In the genomic region with DNA sequence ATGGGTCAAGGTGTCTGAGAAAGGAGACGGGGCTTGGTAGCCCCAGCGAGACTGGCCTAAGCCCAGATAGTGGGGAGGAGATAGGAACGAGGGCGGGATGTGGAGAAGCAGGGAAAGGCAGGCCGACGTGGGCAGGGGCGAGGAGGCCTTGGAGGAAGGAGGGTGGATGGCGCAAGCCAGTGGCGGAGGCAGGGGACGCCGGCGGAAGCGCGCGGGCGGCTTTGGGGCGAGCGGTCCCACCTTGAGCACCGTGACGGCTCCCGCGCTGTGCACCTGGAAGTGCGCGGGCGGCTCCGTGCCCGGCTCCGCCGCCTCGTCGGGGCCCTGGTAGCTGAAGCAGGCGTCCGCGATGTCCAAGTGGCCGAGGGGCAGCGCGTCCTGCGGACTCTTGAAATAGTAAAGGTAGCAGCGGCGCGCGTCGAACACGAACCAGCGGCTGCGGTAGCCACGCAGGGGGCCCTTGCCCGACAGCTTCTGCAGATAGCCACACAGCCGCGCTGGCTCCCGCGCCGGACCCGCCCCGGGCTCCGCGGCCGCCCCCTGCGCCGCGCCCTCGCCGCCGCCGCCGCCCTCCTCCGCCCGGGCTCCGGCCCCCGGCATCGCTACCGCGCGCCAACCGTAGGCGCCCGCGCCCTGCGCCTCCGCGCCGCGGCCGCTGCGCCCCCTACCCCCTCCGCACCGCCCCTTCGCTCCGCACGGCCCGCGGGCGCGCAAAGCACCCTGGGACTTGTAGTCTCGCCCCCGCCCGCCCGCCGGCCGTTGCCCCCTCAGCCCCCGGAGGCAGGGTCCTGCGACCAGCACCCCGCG, we compare ENCODE assay signal across 8 cellular contexts. TPM values are rescaled to one million over a fixed set of nuclear protein-coding genes. Genes with fewer than 3 reads are reported as not detected.
DNase-seq lines count a peak whose midpoint lies in the region; ATAC-seq and TF ChIP-seq lines count a peak whose summit lies in the region.

A gene (minus strand): TSS at position 659 of the 807 bp plus-strand sequence. CDS start 59 bp downstream, at position 600.

- POLR2A ChIA-PET in Panc1 (lab: Charles Lee), result no interaction called here

- peaks cover 21% of the 10 kb centered on the region for H3K36me3 Mint-ChIP-seq in activated T-helper 2 cell treated with anti-CD3 and anti-CD28 coated beads, Interferon-gamma antibody, Interleukin-2, Interleukin-4, amounts not matched to agents 10 μg/mL and 5 μg/mL and 100 μg/mL, durations not matched to agents 14 hours and 24 hours and 36 hours (ENCODE audit: low read depth)

- peaks cover 6% of the 10 kb centered on the region for H3K79me2 ChIP-seq in neural cell (replicated peaks; ENCODE audit: insufficient read depth, low read length)

- no peaks in the 10 kb centered on the region for H3K9me2 ChIP-seq in neural cell (ENCODE audit: insufficient read depth, low read length)

- H3K4me3 Mint-ChIP-seq in activated T-helper 2 cell treated with anti-CD3 and anti-CD28 coated beads, Interferon-gamma antibody, Interleukin-2, Interleukin-4, amounts not matched to agents 10 μg/mL and 5 μg/mL and 100 μg/mL, durations not matched to agents 14 hours and 24 hours and 36 hours (ENCODE audit: low read depth), result peak within 1 kb of the TSS; percentile 97

- no peaks in the 10 kb centered on the region for H3K27me3 Mint-ChIP-seq in activated T-helper 2 cell treated with anti-CD3 and anti-CD28 coated beads, Interferon-gamma antibody, Interleukin-2, Interleukin-4, amounts not matched to agents 10 μg/mL and 5 μg/mL and 100 μg/mL, durations not matched to agents 14 hours and 24 hours and 36 hours (ENCODE audit: low read depth)

- CTCF ChIA-PET in Panc1 (lab: Charles Lee), result no interaction called here

- no peaks in the 10 kb centered on the region for H3K9me3 ChIP-seq in Panc1 (ENCODE audit: control insufficient read depth, insufficient read depth, low read depth, low read length)
- no peaks in the 10 kb centered on the region for H3K9me3 ChIP-seq in neural cell (ENCODE audit: low read length)

- TF ChIP-seq RAD21 in neural cell (conservative IDR thresholded peaks at IDR 0.05), result no peak

- no peaks in the 10 kb centered on the region for H3K9me3 Mint-ChIP-seq in activated T-helper 2 cell treated with anti-CD3 and anti-CD28 coated beads, Interferon-gamma antibody, Interleukin-2, Interleukin-4, amounts not matched to agents 10 μg/mL and 5 μg/mL and 100 μg/mL, durations not matched to agents 14 hours and 24 hours and 36 hours

- TF ChIP-seq EP300 in neural cell (conservative IDR thresholded peaks at IDR 0.05; ENCODE audit: poor library complexity, severe bottlenecking), result peak; percentile 20

- no TSS peak for BruUV-seq in Panc1 (replicated peaks; lab: Mats Ljungman, UMichigan)

- H3K4me1 Mint-ChIP-seq in activated T-helper 2 cell treated with anti-CD3 and anti-CD28 coated beads, Interferon-gamma antibody, Interleukin-2, Interleukin-4, amounts not matched to agents 10 μg/mL and 5 μg/mL and 100 μg/mL, durations not matched to agents 14 hours and 24 hours and 36 hours (ENCODE audit: low read depth), result peaks cover 40% of the 10 kb centered on the region

- peak within 1 kb of the TSS; percentile 73 for H3K9ac ChIP-seq in neural cell (ENCODE audit: low read length)

- DNase-seq in AML-193 (lab: John Stamatoyannopoulos, UW) (peak; percentile 32 to 36), Panc1 (ENCODE audit: low read depth, low spot score) (no peak), fibroblast of the aortic adventitia (ENCODE audit: low read depth) (peak; percentile 55)
- peak; percentile 63 for DNase-seq in activated T-helper 2 cell treated with anti-CD3 and anti-CD28 coated beads, Interferon-gamma antibody, Interleukin-2, Interleukin-4, amounts not matched to agents 10 μg/mL and 5 μg/mL and 100 μg/mL, durations not matched to agents 14 hours and 24 hours and 36 hours (ENCODE audit: low spot score)

- H3K4me3 ChIP-seq in Panc1 (ENCODE audit: low read depth in 2 of 2, low read length in 2 of 2), result peak within 1 kb of the TSS; percentile 67 to 89
- H3K4me3 ChIP-seq in fibroblast of the aortic adventitia (ENCODE audit: low read depth, low read length), result peak within 1 kb of the TSS; percentile 91
- H3K4me3 ChIP-seq in neural cell (ENCODE audit: low read length), result peak within 1 kb of the TSS; percentile 97

- H3K27ac Mint-ChIP-seq in activated T-helper 2 cell treated with anti-CD3 and anti-CD28 coated beads, Interferon-gamma antibody, Interleukin-2, Interleukin-4, amounts not matched to agents 10 μg/mL and 5 μg/mL and 100 μg/mL, durations not matched to agents 14 hours and 24 hours and 36 hours, result peak within 1 kb of the TSS; percentile 89

- no peaks in the 10 kb centered on the region for H3F3A ChIP-seq in neural cell (ENCODE audit: insufficient read depth, low read length, poor library complexity, severe bottlenecking)

- peak within 1 kb of the TSS; percentile 91 for H3K4me2 ChIP-seq in neural cell (ENCODE audit: low read length)

- intact Hi-C loops in Panc1 (cut with micrococcal nuclease; ENCODE audit: unreplicated experiment), result no loop called here
- intact Hi-C loops in activated T-helper 2 cell treated with anti-CD3 and anti-CD28 coated beads, Interferon-gamma antibody, Interleukin-2, Interleukin-4, amounts not matched to agents 10 μg/mL and 5 μg/mL and 100 μg/mL, durations not matched to agents 14 hours and 24 hours and 36 hours (cut with micrococcal nuclease), result loop anchor here (1.0 to 2.0 kb wide), 3 partner anchors 8 to 76 kb away; no protein-coding TSS in a partner anchor

- ATAC-seq in GM19035 (IDR thresholded peaks at IDR 0.05; ENCODE audit: unreplicated experiment) (peak; percentile 76), HG03378 (IDR thresholded peaks at IDR 0.05; ENCODE audit: unreplicated experiment) (peak; percentile 49), Panc1 (peak; percentile 87)

- TF ChIP-seq CTCF in Panc1 (IDR thresholded peaks at IDR 0.05) (no peak), fibroblast of the aortic adventitia (IDR thresholded peaks at IDR 0.05; ENCODE audit: insufficient read depth, low read length) (no peak), neural cell (IDR thresholded peaks at IDR 0.05; ENCODE audit: poor library complexity, severe bottlenecking) (no peak), subcutaneous adipose tissue (IDR thresholded peaks at IDR 0.05; ENCODE audit: low read depth) (no peak)

- no peaks in the 10 kb centered on the region for H3K36me3 ChIP-seq in Panc1 (ENCODE audit: control insufficient read depth, insufficient read depth, low read length)
- no peaks in the 10 kb centered on the region for H3K36me3 ChIP-seq in neural cell (ENCODE audit: insufficient read depth, low read length)

- in situ Hi-C loops in Panc1 (cut with HindIII; ENCODE audit: low pct_unique_long_range_greater_than_20kb, low sequenced_read_pairs), result no loop called here

- H4K20me1 ChIP-seq in neural cell (ENCODE audit: insufficient read depth), result no peaks in the 10 kb centered on the region

- H3K27ac ChIP-seq in Panc1 (ENCODE audit: low read length) (peak within 1 kb of the TSS; percentile 90), neural cell (ENCODE audit: low read length) (peak within 1 kb of the TSS; percentile 18)

- peaks cover 26% of the 10 kb centered on the region for H3K4me1 ChIP-seq in Panc1 (ENCODE audit: control insufficient read depth, insufficient read depth, low read length)

- H3K27me3 ChIP-seq in Panc1 (ENCODE audit: control insufficient read depth, insufficient read depth, low read length) (no peaks in the 10 kb centered on the region), neural cell (ENCODE audit: insufficient read depth, low read depth, low read length) (no peaks in the 10 kb centered on the region)

- peak within 1 kb of the TSS; percentile 73 for H2AFZ ChIP-seq in neural cell (ENCODE audit: low read depth, low read length)

TF ChIP-seq in neural cell, 6 proteins besides CTCF, POLR2A, EP300 and RAD21:
- TF ChIP-seq, protein P1, sequence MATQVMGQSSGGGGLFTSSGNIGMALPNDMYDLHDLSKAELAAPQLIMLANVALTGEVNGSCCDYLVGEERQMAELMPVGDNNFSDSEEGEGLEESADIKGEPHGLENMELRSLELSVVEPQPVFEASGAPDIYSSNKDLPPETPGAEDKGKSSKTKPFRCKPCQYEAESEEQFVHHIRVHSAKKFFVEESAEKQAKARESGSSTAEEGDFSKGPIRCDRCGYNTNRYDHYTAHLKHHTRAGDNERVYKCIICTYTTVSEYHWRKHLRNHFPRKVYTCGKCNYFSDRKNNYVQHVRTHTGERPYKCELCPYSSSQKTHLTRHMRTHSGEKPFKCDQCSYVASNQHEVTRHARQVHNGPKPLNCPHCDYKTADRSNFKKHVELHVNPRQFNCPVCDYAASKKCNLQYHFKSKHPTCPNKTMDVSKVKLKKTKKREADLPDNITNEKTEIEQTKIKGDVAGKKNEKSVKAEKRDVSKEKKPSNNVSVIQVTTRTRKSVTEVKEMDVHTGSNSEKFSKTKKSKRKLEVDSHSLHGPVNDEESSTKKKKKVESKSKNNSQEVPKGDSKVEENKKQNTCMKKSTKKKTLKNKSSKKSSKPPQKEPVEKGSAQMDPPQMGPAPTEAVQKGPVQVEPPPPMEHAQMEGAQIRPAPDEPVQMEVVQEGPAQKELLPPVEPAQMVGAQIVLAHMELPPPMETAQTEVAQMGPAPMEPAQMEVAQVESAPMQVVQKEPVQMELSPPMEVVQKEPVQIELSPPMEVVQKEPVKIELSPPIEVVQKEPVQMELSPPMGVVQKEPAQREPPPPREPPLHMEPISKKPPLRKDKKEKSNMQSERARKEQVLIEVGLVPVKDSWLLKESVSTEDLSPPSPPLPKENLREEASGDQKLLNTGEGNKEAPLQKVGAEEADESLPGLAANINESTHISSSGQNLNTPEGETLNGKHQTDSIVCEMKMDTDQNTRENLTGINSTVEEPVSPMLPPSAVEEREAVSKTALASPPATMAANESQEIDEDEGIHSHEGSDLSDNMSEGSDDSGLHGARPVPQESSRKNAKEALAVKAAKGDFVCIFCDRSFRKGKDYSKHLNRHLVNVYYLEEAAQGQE (IDR thresholded peaks at IDR 0.05; ENCODE audit: borderline replicate concordance), result no peak
- no peak for TF ChIP-seq TAF1 (IDR thresholded peaks at IDR 0.05; ENCODE audit: low read depth)
- TF ChIP-seq SMC3 (conservative IDR thresholded peaks at IDR 0.05; ENCODE audit: poor library complexity), result peak; percentile 18
- TF ChIP-seq EZH2 (IDR thresholded peaks at IDR 0.05; ENCODE audit: borderline replicate concordance, insufficient read depth, low read length, poor library complexity, severe bottlenecking), result no peak
- TF ChIP-seq MXI1 (conservative IDR thresholded peaks at IDR 0.05; ENCODE audit: poor library complexity, severe bottlenecking), result peak; percentile 46
- peak; percentile 48 for TF ChIP-seq POLR2AphosphoS5 (IDR thresholded peaks at IDR 0.05)

RNA-seq across cellular contexts. Expression of the gene that starts here (rescaled TPM):
- total RNA-seq in Panc1 (2021; ENCODE audit: unreplicated experiment) (59.3 TPM), fibroblast of the aortic adventitia (ENCODE audit: low replicate concordance) (28.9 and 51.5 TPM in 2 replicates), subcutaneous adipose tissue (100 to 1,000 TPM in 2 of 4 donors, 10 to 100 TPM in 2; 57.6 to 112 (median 101) TPM)
- polyA plus RNA-seq in Panc1 (2012; ENCODE audit: insufficient read length), result 45.7 TPM
- 55.0 and 63.5 TPM in 2 replicates for total RNA-seq in activated T-helper 2 cell treated with anti-CD3 and anti-CD28 coated beads, Interferon-gamma antibody, Interleukin-2, Interleukin-4, amounts not matched to agents 10 μg/mL and 5 μg/mL and 100 μg/mL, durations not matched to agents 14 hours and 24 hours and 36 hours
- polyA plus RNA-seq in neural cell, result 8.8 and 9.4 TPM in 2 replicates
- polyA minus RNA-seq in neural cell, result 17.8 and 20.8 TPM in 2 replicates
